Comparison of ENCODE assay signal across 11 cellular contexts in the genomic region with DNA sequence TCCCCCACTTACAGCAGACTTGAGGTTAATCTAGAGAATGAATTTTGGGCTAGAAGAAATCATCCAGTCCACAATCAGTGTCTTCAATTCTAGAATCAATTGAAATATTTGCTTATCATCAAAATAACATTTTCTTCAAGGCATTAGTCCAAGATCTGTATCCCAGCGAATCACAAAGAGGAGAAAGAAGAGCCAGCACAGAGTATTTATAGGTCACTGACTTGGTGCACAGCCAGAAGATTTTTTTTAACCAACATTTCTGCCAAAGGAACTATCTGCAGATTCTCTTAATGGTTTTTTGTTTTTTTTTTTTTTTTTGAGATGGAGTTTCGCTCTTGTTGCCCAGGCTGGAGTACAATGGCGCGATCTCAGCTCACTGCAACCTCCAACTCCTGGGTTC.
DNase-seq lines count a peak whose midpoint lies in the region; ATAC-seq and TF ChIP-seq lines count a peak whose summit lies in the region.
"Had no signal": no experiment of that assay in that cellular context is flagged by ENCODE, and none has a peak within 500 bp of the region (broad histone marks: within the 10 kb centered on the region; RNA-seq: fewer than 3 reads in every experiment).

No MANE protein-coding gene starts in this region.

- intact Hi-C loops in sciatic nerve (cut with DNase I) = no loop called here

- H3K4me1 ChIP-seq in adipocyte (ENCODE audit: control insufficient read depth, insufficient read depth, low read length) = peaks cover 76% of the 10 kb centered on the region

- no peak overlapping the region for H3K9ac ChIP-seq in adipocyte (ENCODE audit: low read length)

- H3K27me3 ChIP-seq in adipocyte (replicated peaks; ENCODE audit: control insufficient read depth, insufficient read depth, low read length) = no peaks in the 10 kb centered on the region

- H3K36me3 ChIP-seq in adipocyte (ENCODE audit: control insufficient read depth, insufficient read depth, low read length, severe bottlenecking) = no peaks in the 10 kb centered on the region

- DNase-seq in GM04504 (ENCODE audit: low read depth) = peak; percentile 32
- peak; percentile 33 for DNase-seq in adipocyte (ENCODE audit: low read depth)
- peak; percentile 98 for DNase-seq in fibroblast of the aortic adventitia (ENCODE audit: low read depth)
- no peak for DNase-seq in sciatic nerve (ENCODE audit: low spot score)
- DNase-seq in GM10266 (ENCODE audit: extremely low spot score) = no peak
- no peak for DNase-seq in GOT3 (lab: John Stamatoyannopoulos, UW)
- DNase-seq: activated CD8-positive, alpha-beta memory T cell treated with anti-CD3 and anti-CD28 coated beads for 24 hours; amniotic stem cell; NCI-H1105 had no signal

- no peaks in the 10 kb centered on the region for H3K9me3 ChIP-seq in adipocyte (ENCODE audit: control insufficient read depth, low read length)

- TF ChIP-seq CTCF in fibroblast of the aortic adventitia (IDR thresholded peaks at IDR 0.05; ENCODE audit: insufficient read depth, low read length) (no peak), GM10266 (IDR thresholded peaks at IDR 0.05; ENCODE audit: control insufficient read depth, insufficient read depth, low read depth, missing control alignments) (no peak)

- ATAC-seq in sciatic nerve (peak; percentile 71), GM19455 (IDR thresholded peaks at IDR 0.05; ENCODE audit: unreplicated experiment) (no peak)
- ATAC-seq in activated CD4-positive, CD25-positive, alpha-beta regulatory T cell treated with anti-CD3 and anti-CD28 coated beads, Interleukin-2, amount 50 U/mL, for 24 hours = no peak

- H3K4me3 ChIP-seq in adipocyte (ENCODE audit: low read length) (peak overlapping the region; percentile 53), fibroblast of the aortic adventitia (ENCODE audit: low read depth, low read length) (no peak overlapping the region)

Comparison
In these comparisons a context has a peak if more than half of its experiments do, and no peak if none do; other contexts are left out.
1. DNase-seq: peak in GM04504 (single experiment), adipocyte (single experiment) and fibroblast of the aortic adventitia (single experiment); none in sciatic nerve (single experiment), GM10266 (single experiment) and GOT3 (single experiment).